21 cellular contexts compared by ENCODE assay signal in genomic region chr9:134737842-134738580, GRCh38.
"Had no signal": no experiment of that assay in that cellular context is flagged by ENCODE, and none has a peak within 500 bp of the region (broad histone marks: within the 10 kb centered on the region; RNA-seq: fewer than 3 reads in every experiment).

No MANE protein-coding gene starts in this region.

- H3K9me3 ChIP-seq: esophagus muscularis mucosa, gastroesophageal sphincter, left lung, psoas muscle, stomach had no signal

- H3K4me1 ChIP-seq: left lung, psoas muscle had no signal

- DNase-seq: effector memory CD8-positive, alpha-beta T cell; glutamatergic neuron; immature natural killer cell; mesendoderm; naive B cell; psoas muscle; retina; stimulated activated CD4-positive, alpha-beta T cell treated with anti-CD3 and anti-CD28 coated beads, Interleukin-2, amount 100 ng/mL, for 24 hours; stimulated activated naive CD4-positive, alpha-beta T cell; stomach had no signal

- ATAC-seq: effector memory CD8-positive, alpha-beta T cell; gastroesophageal sphincter had no signal

- FAIRE-seq: colon, keratinocyte, urothelium cell line had no signal

- H3K4me1 Mint-ChIP-seq: immature natural killer cell had no signal

- H3K9me3 Mint-ChIP-seq: dendritic cell treated with granulocyte-macrophage colony-stimulating factor and Interleukin-4, amounts not matched to agents 40 ng/mL and 50 ng/mL, for 4 days; effector memory CD8-positive, alpha-beta T cell; immature natural killer cell; naive B cell; nephron; type B pancreatic cell had no signal

- H3K27me3 ChIP-seq: esophagus muscularis mucosa, gastroesophageal sphincter had no signal

- H3K4me3 Mint-ChIP-seq: dendritic cell treated with granulocyte-macrophage colony-stimulating factor and Interleukin-4, amounts not matched to agents 40 ng/mL and 50 ng/mL, for 4 days; effector memory CD8-positive, alpha-beta T cell; immature natural killer cell; naive B cell; nephron; type B pancreatic cell had no signal

- H3K36me3 ChIP-seq: left lung had no signal

- H3K36me3 Mint-ChIP-seq: immature natural killer cell, naive B cell, type B pancreatic cell had no signal

- H3K4me3 ChIP-seq: esophagus muscularis mucosa, gastroesophageal sphincter, left lung, lung, psoas muscle, stomach had no signal

- H3K27ac Mint-ChIP-seq: dendritic cell treated with granulocyte-macrophage colony-stimulating factor and Interleukin-4, amounts not matched to agents 40 ng/mL and 50 ng/mL, for 4 days; effector memory CD8-positive, alpha-beta T cell; immature natural killer cell; nephron; type B pancreatic cell had no signal

- H3K27ac ChIP-seq: epithelial cell of prostate, left lung, psoas muscle had no signal
